Comparison of ENCODE assay signal across 22 cellular contexts in the genomic region with DNA sequence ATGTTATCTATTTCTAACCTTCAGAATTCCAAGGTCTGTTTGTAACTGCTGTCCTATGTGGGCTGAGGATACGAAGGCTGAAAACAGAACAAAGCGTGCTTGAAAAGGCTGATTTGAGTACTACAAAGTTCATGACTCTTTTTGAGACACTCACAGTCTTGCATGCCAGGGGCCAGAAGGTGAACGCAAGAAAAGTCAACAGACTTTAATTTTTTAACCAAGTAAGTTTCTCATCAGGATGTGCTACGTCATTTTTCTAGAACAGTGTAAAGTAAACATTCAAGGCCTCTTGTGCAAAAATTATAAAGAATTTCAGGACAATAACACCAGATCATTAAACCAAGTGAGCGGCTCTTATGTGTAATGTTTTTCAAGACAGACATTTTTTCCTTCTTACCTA.
"Had no signal": no experiment of that assay in that cellular context is flagged by ENCODE, and none has a peak within 500 bp of the region (broad histone marks: within the 10 kb centered on the region; RNA-seq: fewer than 3 reads in every experiment).

No MANE protein-coding gene starts in this region.

- H3K9me3 ChIP-seq: breast epithelium, sigmoid colon, thoracic aorta had no signal

- H3K4me1 Mint-ChIP-seq: mesothelial cell of epicardium had no signal

- H3K36me3 Mint-ChIP-seq: activated naive CD8-positive, alpha-beta T cell; mesothelial cell of epicardium; WTC11 had no signal

- H3K4me3 ChIP-seq: breast epithelium, dorsolateral prefrontal cortex, sigmoid colon, thoracic aorta had no signal

- H3K27ac Mint-ChIP-seq: activated CD8-positive, alpha-beta T cell treated with anti-CD3 and anti-CD28 coated beads for 36 hours; activated naive CD8-positive, alpha-beta T cell; activated T-cell treated with anti-CD3 and anti-CD28 coated beads, Interleukin-2, amount 50 U/mL, for 72 hours; endodermal cell; mesothelial cell of epicardium; stimulated activated naive CD8-positive, alpha-beta T cell treated with anti-CD3 and anti-CD28 coated beads, Interleukin-15, amount 100 ng/mL, for 72 hours; WTC11 had no signal

- H3K36me3 ChIP-seq: breast epithelium, sigmoid colon, thoracic aorta had no signal

- FAIRE-seq: TTC549 had no signal

- H3K9me3 Mint-ChIP-seq: activated CD8-positive, alpha-beta T cell treated with anti-CD3 and anti-CD28 coated beads for 36 hours; activated T-cell treated with anti-CD3 and anti-CD28 coated beads, Interleukin-2, amount 50 U/mL, for 72 hours; endodermal cell; mesothelial cell of epicardium; stimulated activated naive CD8-positive, alpha-beta T cell treated with anti-CD3 and anti-CD28 coated beads, Interleukin-15, amount 100 ng/mL, for 72 hours; WTC11 had no signal

- H3K4me1 ChIP-seq: breast epithelium, sigmoid colon had no signal

- ATAC-seq: activated CD8-positive, alpha-beta T cell treated with anti-CD3 and anti-CD28 coated beads for 36 hours; activated T-cell treated with anti-CD3 and anti-CD28 coated beads, Interleukin-2, amount 50 U/mL, for 72 hours; stimulated activated naive CD8-positive, alpha-beta T cell treated with anti-CD3 and anti-CD28 coated beads, Interleukin-15, amount 100 ng/mL, for 72 hours; WTC11 had no signal

- H3K27me3 ChIP-seq: breast epithelium, sigmoid colon had no signal

- DNase-seq: activated CD4-positive, alpha-beta T cell treated with anti-CD3 and anti-CD28 coated beads for 48 hours; activated CD8-positive, alpha-beta memory T cell treated with anti-CD3 and anti-CD28 coated beads, Interleukin-2, amount 50 U/mL, for 4 hours; activated CD8-positive, alpha-beta T cell treated with anti-CD3 and anti-CD28 coated beads for 36 hours; activated gamma-delta T cell treated with Interleukin-2 at 50 U/mL for 16 hours; activated T-cell treated with anti-CD3 and anti-CD28 coated beads, Interleukin-2, amount 50 U/mL, for 72 hours; amygdala; dorsolateral prefrontal cortex; endodermal cell; foreskin fibroblast; glutamatergic neuron; hypothalamus; kidney glomerular epithelial cell; sigmoid colon; stimulated activated CD4-positive, alpha-beta T cell treated with anti-CD3 and anti-CD28 coated beads, Interleukin-1b, Interleukin-23, amount 100 ng/mL, for 48 hours; stimulated activated naive CD8-positive, alpha-beta T cell treated with anti-CD3 and anti-CD28 coated beads, Interleukin-15, amount 100 ng/mL, for 72 hours; SW 1271 had no signal

- H3K4me3 Mint-ChIP-seq: activated CD8-positive, alpha-beta T cell treated with anti-CD3 and anti-CD28 coated beads for 36 hours; activated naive CD8-positive, alpha-beta T cell; activated T-cell treated with anti-CD3 and anti-CD28 coated beads, Interleukin-2, amount 50 U/mL, for 72 hours; endodermal cell; mesothelial cell of epicardium; stimulated activated naive CD8-positive, alpha-beta T cell treated with anti-CD3 and anti-CD28 coated beads, Interleukin-15, amount 100 ng/mL, for 72 hours; WTC11 had no signal

- H3K27me3 Mint-ChIP-seq: activated CD8-positive, alpha-beta T cell treated with anti-CD3 and anti-CD28 coated beads for 36 hours; activated naive CD8-positive, alpha-beta T cell; stimulated activated naive CD8-positive, alpha-beta T cell treated with anti-CD3 and anti-CD28 coated beads, Interleukin-15, amount 100 ng/mL, for 72 hours had no signal

- H3K27ac ChIP-seq: dorsolateral prefrontal cortex, sigmoid colon, thoracic aorta had no signal
